Comparison of ENCODE assay signal across 15 cellular contexts in the genomic region with DNA sequence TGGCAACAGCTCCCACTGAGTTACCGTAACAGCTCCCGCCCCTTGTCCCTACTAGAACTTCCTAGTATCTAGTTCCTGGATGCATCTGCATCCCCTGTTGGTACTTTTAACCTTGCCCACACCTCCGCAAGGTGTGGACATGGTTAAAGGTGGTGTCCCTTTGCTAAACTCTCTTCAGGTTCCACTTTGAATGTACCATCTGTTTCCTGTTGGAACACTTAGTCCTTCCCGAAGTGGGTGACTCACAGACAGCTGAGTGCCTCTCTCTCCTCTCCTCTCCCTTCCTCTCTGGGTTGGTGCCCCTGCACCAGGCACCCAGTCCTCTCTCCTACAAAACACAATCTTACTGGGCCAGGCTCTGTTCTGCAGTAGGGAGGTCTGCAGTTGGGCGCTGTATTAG. TPM values are rescaled to one million over a fixed set of nuclear protein-coding genes. Genes with fewer than 3 reads are reported as not detected.
A peak's percentile ranks its signal among the peaks of the same experiment; 100 is the strongest.
DNase-seq lines count a peak whose midpoint lies in the region.
"Had no signal": no experiment of that assay in that cellular context is flagged by ENCODE, and none has a peak within 500 bp of the region (broad histone marks: within the 10 kb centered on the region; RNA-seq: fewer than 3 reads in every experiment).

No MANE protein-coding gene starts in this region.

- DNase-seq in COLO668 (lab: John Stamatoyannopoulos, UW; ENCODE audit: unreplicated experiment) (peak; percentile 44), ELR (ENCODE audit: low read depth) (peak; percentile 29), RPMI7951 (ENCODE audit: low read depth) (peak; percentile 8), iris pigment epithelial cell (ENCODE audit: low read depth) (peak; percentile 16), NCI-H2196 treated with DMSO at 0.1 percent for 48 hours (lab: John Stamatoyannopoulos, UW; ENCODE audit: unreplicated experiment) (no peak), foreskin melanocyte (no peak), NCI-H345 treated with DMSO at 0.1 percent for 48 hours (lab: John Stamatoyannopoulos, UW; ENCODE audit: unreplicated experiment) (no peak)
- DNase-seq in NK-92 treated with Interleukin-12 subunit alpha and Interleukin-12 subunit beta, amount 100 ng/mL, for 24 hours (lab: John Stamatoyannopoulos, UW), result no peak
- DNase-seq: activated CD4-positive, alpha-beta T cell treated with anti-CD3 and anti-CD28 coated beads for 1 hour; activated naive CD4-positive, alpha-beta T cell; Caco-2; GOT3; NCI-H1436 treated with DMSO at 0.1 percent for 48 hours; NCI-H446 treated with DMSO at 0.1 percent for 48 hours; stimulated activated CD4-positive, alpha-beta T cell treated with anti-CD3 and anti-CD28 coated beads, Interleukin-4, amount 100 ng/mL, for 1 hour had no signal

RNA-seq across cellular contexts. Expression of a gene that starts 19.6 kb away (rescaled TPM):
- 6.1 and 6.9 TPM in 2 replicates for total RNA-seq in RPMI7951 (2014; rRNA removed; shearing (Covaris generic))

Comparison
In these comparisons a context has a peak if more than half of its experiments do, and no peak if none do; other contexts are left out.
1. DNase-seq: peak in COLO668 (single experiment), ELR (single experiment), RPMI7951 (single experiment) and iris pigment epithelial cell (single experiment); none in NCI-H2196 treated with DMSO at 0.1 percent for 48 hours (single experiment), NK-92 treated with Interleukin-12 subunit alpha and Interleukin-12 subunit beta, amount 100 ng/mL, for 24 hours (single experiment), foreskin melanocyte (single experiment) and NCI-H345 treated with DMSO at 0.1 percent for 48 hours (single experiment).